ENCODE assay signal across 1 cellular context in the genomic region with DNA sequence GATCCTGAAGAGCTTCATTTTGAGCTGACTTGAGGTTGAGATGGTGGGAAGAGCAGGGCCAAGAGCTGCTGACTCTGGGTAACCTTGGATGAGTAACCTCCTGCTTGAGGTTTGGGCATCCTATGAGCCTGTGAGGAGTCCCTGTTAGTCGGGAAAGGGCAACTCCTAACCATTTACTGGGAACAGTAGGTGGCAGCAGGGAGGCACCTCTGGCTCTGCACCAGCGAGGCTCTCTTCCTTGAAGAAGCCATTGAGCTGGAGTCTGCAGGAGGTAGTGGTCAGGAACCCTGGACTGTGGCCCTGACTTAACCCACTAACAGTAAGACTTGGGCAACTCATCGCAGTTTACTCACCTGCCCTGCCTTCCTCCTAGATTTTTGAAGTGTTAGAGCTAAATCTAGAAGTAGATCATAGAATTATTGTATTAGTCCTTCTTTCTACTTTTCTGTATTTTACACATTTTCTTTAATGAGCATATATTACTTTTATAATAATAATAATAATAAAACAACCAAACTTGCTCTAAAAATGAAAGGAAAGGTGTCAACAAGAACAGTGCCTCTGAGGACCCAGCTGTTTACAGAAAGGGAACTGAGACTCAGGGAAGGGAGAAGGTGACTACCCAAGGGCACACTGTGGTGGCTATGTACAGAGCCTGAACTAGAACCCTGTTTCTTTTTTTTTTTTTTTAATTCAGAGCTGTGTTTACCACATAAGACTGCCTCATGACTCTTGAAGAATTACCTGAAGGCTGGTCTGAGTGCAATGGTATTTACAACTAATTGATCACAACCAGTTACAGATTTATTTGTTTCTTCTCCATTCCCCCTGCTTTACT.
TF ChIP-seq lines count a peak whose summit lies in the region.

No MANE protein-coding gene starts in this region.

TF ChIP-seq in SK-N-SH, 30 proteins besides CTCF, POLR2A, EP300 and RAD21:
- TF ChIP-seq GABPA (IDR thresholded peaks at IDR 0.05; ENCODE audit: low read depth) (no peak), SMC3 (IDR thresholded peaks at IDR 0.05; ENCODE audit: low read depth, low read length) (peak; percentile 62), POLR2AphosphoS5 (IDR thresholded peaks at IDR 0.05; ENCODE audit: low read depth, low read length) (no peak), TAF1 (IDR thresholded peaks at IDR 0.05; ENCODE audit: borderline replicate concordance, low read depth, low read length) (no peak), ELF1 (IDR thresholded peaks at IDR 0.05) (no peak), RXRA (IDR thresholded peaks at IDR 0.05; ENCODE audit: borderline replicate concordance, low read depth) (no peak), MEF2A (IDR thresholded peaks at IDR 0.05; ENCODE audit: borderline replicate concordance, low read depth) (no peak), NFIC (IDR thresholded peaks at IDR 0.05; ENCODE audit: borderline replicate concordance) (no peak)
- TF ChIP-seq, protein P1, sequence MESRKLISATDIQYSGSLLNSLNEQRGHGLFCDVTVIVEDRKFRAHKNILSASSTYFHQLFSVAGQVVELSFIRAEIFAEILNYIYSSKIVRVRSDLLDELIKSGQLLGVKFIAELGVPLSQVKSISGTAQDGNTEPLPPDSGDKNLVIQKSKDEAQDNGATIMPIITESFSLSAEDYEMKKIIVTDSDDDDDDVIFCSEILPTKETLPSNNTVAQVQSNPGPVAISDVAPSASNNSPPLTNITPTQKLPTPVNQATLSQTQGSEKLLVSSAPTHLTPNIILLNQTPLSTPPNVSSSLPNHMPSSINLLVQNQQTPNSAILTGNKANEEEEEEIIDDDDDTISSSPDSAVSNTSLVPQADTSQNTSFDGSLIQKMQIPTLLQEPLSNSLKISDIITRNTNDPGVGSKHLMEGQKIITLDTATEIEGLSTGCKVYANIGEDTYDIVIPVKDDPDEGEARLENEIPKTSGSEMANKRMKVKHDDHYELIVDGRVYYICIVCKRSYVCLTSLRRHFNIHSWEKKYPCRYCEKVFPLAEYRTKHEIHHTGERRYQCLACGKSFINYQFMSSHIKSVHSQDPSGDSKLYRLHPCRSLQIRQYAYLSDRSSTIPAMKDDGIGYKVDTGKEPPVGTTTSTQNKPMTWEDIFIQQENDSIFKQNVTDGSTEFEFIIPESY (IDR thresholded peaks at IDR 0.05; ENCODE audit: borderline replicate concordance, low read depth): no peak
TF ChIP-seq in SK-N-SH: peak in this region for 1.
